In the genomic region with DNA sequence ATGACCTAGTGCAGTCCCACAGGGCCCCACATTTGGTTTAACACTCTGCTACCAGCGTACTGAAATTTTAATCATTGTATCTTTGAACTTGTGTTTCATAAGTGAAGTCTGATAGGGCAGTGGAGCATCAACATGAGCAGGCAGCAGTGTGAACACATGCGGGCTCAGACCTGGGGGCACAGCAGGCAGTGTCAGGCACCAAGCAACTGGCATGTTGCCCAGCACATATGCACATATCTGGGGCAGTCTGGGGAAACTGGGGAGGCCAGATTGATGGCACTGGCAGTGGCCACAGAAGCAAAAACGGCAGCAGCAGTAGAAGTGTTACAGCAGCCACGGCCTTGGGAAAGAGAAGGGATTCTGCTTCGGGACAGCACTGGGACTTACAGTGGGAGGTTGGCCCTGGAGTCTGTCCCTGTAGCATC, we compare ENCODE assay signal across 1 cellular context.
TF ChIP-seq lines count a peak whose summit lies in the region.

No MANE protein-coding gene starts in this region.

TF ChIP-seq in SK-N-SH treated with all-trans-retinoic acid at 6 μM for 48 hours, 23 proteins besides CTCF, POLR2A, EP300 and RAD21 (continued from another document):
- TF ChIP-seq, protein P1, sequence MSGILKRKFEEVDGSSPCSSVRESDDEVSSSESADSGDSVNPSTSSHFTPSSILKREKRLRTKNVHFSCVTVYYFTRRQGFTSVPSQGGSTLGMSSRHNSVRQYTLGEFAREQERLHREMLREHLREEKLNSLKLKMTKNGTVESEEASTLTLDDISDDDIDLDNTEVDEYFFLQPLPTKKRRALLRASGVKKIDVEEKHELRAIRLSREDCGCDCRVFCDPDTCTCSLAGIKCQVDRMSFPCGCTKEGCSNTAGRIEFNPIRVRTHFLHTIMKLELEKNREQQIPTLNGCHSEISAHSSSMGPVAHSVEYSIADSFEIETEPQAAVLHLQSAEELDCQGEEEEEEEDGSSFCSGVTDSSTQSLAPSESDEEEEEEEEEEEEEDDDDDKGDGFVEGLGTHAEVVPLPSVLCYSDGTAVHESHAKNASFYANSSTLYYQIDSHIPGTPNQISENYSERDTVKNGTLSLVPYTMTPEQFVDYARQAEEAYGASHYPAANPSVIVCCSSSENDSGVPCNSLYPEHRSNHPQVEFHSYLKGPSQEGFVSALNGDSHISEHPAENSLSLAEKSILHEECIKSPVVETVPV (CRISPR knock-in tag; IDR thresholded peaks at IDR 0.05) = no peak
- TF ChIP-seq ESRRG (CRISPR knock-in tag; IDR thresholded peaks at IDR 0.05) = no peak
- TF ChIP-seq BACH2 (CRISPR knock-in tag; IDR thresholded peaks at IDR 0.05; ENCODE audit: borderline replicate concordance) = no peak
- no peak for TF ChIP-seq ZNF565 (CRISPR knock-in tag; conservative IDR thresholded peaks at IDR 0.05; ENCODE audit: low read depth)
- TF ChIP-seq TOX (CRISPR knock-in tag; IDR thresholded peaks at IDR 0.05; ENCODE audit: borderline replicate concordance) = no peak
- TF ChIP-seq OSR1 (CRISPR knock-in tag; IDR thresholded peaks at IDR 0.05) = no peak
- TF ChIP-seq ZFP30 (CRISPR knock-in tag; IDR thresholded peaks at IDR 0.05) = no peak
